In the genomic region with DNA sequence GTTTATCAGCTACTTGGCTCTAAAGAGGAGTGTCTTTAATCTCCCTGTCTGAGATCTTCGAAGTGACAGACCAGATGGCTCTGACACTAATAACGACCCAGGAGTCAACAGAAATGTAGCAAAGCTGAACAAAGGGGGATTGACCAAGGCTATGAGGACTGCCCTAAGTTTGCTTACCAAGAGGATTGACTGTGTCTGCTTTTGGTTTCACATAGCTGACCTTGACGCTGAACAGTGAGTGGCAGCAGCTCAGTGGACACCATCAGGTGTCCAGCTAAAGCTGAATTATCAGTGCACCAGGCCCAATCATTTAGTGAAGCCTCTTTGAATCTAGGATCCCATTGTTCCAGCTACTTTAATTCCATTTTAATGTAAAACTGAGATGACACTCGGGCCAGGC, we compare ENCODE assay signal across 8 cellular contexts.
"Had no signal": no experiment of that assay in that cellular context is flagged by ENCODE, and none has a peak within 500 bp of the region (broad histone marks: within the 10 kb centered on the region; RNA-seq: fewer than 3 reads in every experiment).

No MANE protein-coding gene starts in this region.

- H3K36me3 ChIP-seq: esophagus muscularis mucosa, lower lobe of right lung, sigmoid colon, suprapubic skin, upper lobe of right lung had no signal

- H3K27ac ChIP-seq: esophagus muscularis mucosa, lower lobe of right lung, sigmoid colon, suprapubic skin, upper lobe of right lung, VCaP had no signal

- H3K4me1 ChIP-seq: esophagus muscularis mucosa, lower lobe of right lung, sigmoid colon, suprapubic skin, upper lobe of right lung had no signal

- DNase-seq: activated naive CD4-positive, alpha-beta T cell; lower lobe of right lung; sigmoid colon; stimulated activated CD4-positive, alpha-beta T cell treated with anti-CD3 and anti-CD28 coated beads, Interleukin-12 subunit alpha, Interleukin-12 subunit beta, amount 100 ng/mL, for 4 hours; upper lobe of right lung had no signal

- H3K4me3 ChIP-seq: esophagus muscularis mucosa, lower lobe of right lung, sigmoid colon, suprapubic skin, upper lobe of right lung had no signal

- H3K9me3 ChIP-seq: esophagus muscularis mucosa, lower lobe of right lung, sigmoid colon, suprapubic skin, upper lobe of right lung had no signal

- H3K27me3 ChIP-seq: esophagus muscularis mucosa, sigmoid colon, suprapubic skin, upper lobe of right lung had no signal
